ENCODE assay signal across 28 cellular contexts in the genomic region with DNA sequence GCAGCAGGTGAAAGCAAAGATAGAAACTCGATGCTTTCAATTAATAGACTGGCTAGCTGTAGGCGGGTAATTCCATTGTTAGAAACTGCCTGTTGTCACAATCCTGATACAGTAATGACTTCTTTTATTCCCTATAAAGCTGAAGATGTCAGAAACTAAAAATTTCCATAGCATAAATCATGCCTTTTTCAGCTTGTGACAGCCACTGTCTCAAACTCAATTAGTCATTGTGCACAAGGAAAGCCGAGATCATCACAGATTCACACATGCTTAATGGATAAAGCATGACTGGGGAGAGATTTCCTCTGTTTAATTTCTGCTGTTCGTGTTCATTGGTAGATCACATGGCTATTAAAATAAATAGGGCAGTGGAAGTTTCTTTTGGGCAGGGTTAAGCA. TPM values are rescaled to one million over a fixed set of nuclear protein-coding genes. Genes with fewer than 3 reads are reported as not detected.
DNase-seq lines count a peak whose midpoint lies in the region; FAIRE-seq and TF ChIP-seq lines count a peak whose summit lies in the region.
"Had no signal": no experiment of that assay in that cellular context is flagged by ENCODE, and none has a peak within 500 bp of the region (broad histone marks: within the 10 kb centered on the region; RNA-seq: fewer than 3 reads in every experiment).

No MANE protein-coding gene starts in this region.

- H3K9ac ChIP-seq in neural progenitor cell = no peak overlapping the region

- no peak overlapping the region for H3K27ac ChIP-seq in neural progenitor cell
- H3K27ac ChIP-seq: esophagus muscularis mucosa, pancreas, right lobe of liver, upper lobe of right lung had no signal

- no peaks in the 10 kb centered on the region for H3K36me3 ChIP-seq in neural progenitor cell
- H3K36me3 ChIP-seq: esophagus muscularis mucosa, pancreas, right lobe of liver, upper lobe of right lung had no signal

- no peaks in the 10 kb centered on the region for H3K27me3 ChIP-seq in neural progenitor cell
- H3K27me3 ChIP-seq: esophagus muscularis mucosa, pancreas, right lobe of liver, upper lobe of right lung had no signal

- no peak overlapping the region for H3K27ac Mint-ChIP-seq in neural progenitor cell
- H3K27ac Mint-ChIP-seq in activated naive CD8-positive, alpha-beta T cell treated with anti-CD3 and anti-CD28 coated beads for 36 hours = no peak overlapping the region
- H3K27ac Mint-ChIP-seq: activated naive CD4-positive, alpha-beta T cell treated with anti-CD3 and anti-CD28 coated beads for 36 hours; activated T-cell treated with anti-CD3 and anti-CD28 coated beads, Interleukin-2, amount 50 U/mL, for 72 hours; B cell; natural killer cell had no signal

- no peaks in the 10 kb centered on the region for H3F3A ChIP-seq in neural progenitor cell (ENCODE audit: low read depth)

- peaks cover 7% of the 10 kb centered on the region for H3K27me3 Mint-ChIP-seq in neural progenitor cell (ENCODE audit: insufficient read depth, low read depth)
- no peaks in the 10 kb centered on the region for H3K27me3 Mint-ChIP-seq in activated naive CD8-positive, alpha-beta T cell treated with anti-CD3 and anti-CD28 coated beads for 36 hours
- H3K27me3 Mint-ChIP-seq: central memory CD8-positive, alpha-beta T cell had no signal

- no peak overlapping the region for H3K4me3 Mint-ChIP-seq in neural progenitor cell
- H3K4me3 Mint-ChIP-seq in activated naive CD8-positive, alpha-beta T cell treated with anti-CD3 and anti-CD28 coated beads for 36 hours = no peak overlapping the region
- H3K4me3 Mint-ChIP-seq: activated naive CD4-positive, alpha-beta T cell treated with anti-CD3 and anti-CD28 coated beads for 36 hours; activated T-cell treated with anti-CD3 and anti-CD28 coated beads, Interleukin-2, amount 50 U/mL, for 72 hours; B cell; central memory CD8-positive, alpha-beta T cell; natural killer cell had no signal

- no peak for FAIRE-seq in HTR-8/SVneo (lab: Jason Lieb, UNC)
- FAIRE-seq: GM12892, pancreas, TTC549 had no signal

- no peak overlapping the region for H3K4me3 ChIP-seq in neural progenitor cell
- H3K4me3 ChIP-seq: esophagus muscularis mucosa, pancreas, right lobe of liver, upper lobe of right lung had no signal

- no peaks in the 10 kb centered on the region for H3K9me3 ChIP-seq in neural progenitor cell (ENCODE audit: low read depth)
- H3K9me3 ChIP-seq: esophagus muscularis mucosa, pancreas, right lobe of liver, upper lobe of right lung had no signal

- H3K4me1 ChIP-seq in neural progenitor cell = peaks cover 10% of the 10 kb centered on the region
- H3K4me1 ChIP-seq: esophagus muscularis mucosa, pancreas, right lobe of liver, upper lobe of right lung had no signal

- H2AFZ ChIP-seq in neural progenitor cell (replicated peaks) = peak overlapping the region; percentile 28

- H3K4me1 Mint-ChIP-seq in neural progenitor cell = peaks cover 3% of the 10 kb centered on the region
- H3K4me1 Mint-ChIP-seq in activated naive CD8-positive, alpha-beta T cell treated with anti-CD3 and anti-CD28 coated beads for 36 hours = no peaks in the 10 kb centered on the region
- H3K4me1 Mint-ChIP-seq: B cell; central memory CD8-positive, alpha-beta T cell; natural killer cell had no signal

- DNase-seq in NCI-H1092 treated with DMSO at 0.1 percent for 48 hours (lab: John Stamatoyannopoulos, UW) (peak; percentile 77), NCI-H1092 (lab: John Stamatoyannopoulos, UW) (no peak), NCI-H748 treated with DMSO at 0.1 percent for 48 hours (lab: John Stamatoyannopoulos, UW) (peak; percentile 59), foreskin melanocyte (peak; percentile 89), neural progenitor cell (ENCODE audit: low spot score) (no peak), HTR-8/SVneo (ENCODE audit: insufficient read length, low spot score) (no peak)
- no peak for DNase-seq in activated naive CD8-positive, alpha-beta T cell treated with anti-CD3 and anti-CD28 coated beads for 36 hours
- DNase-seq in stimulated activated naive CD4-positive, alpha-beta T cell treated with Interleukin-2 at 50 U/mL for 16 hours (lab: John Stamatoyannopoulos, UW) = no peak
- DNase-seq: 8988T; activated CD4-positive, CD25-positive, alpha-beta regulatory T cell treated with anti-CD3 and anti-CD28 coated beads, Interleukin-2, amount 50 U/mL, for 72 hours; activated naive CD4-positive, alpha-beta T cell treated with anti-CD3 and anti-CD28 coated beads for 36 hours; activated T-cell treated with anti-CD3 and anti-CD28 coated beads, Interleukin-2, amount 50 U/mL, for 72 hours; aorta; kidney glomerular epithelial cell; natural killer cell; pancreas; right lobe of liver; SIG-M5; stimulated activated CD4-positive, alpha-beta T cell treated with anti-CD3 and anti-CD28 coated beads, Interleukin-15, amount 100 ng/mL, for 24 hours; stimulated activated CD8-positive, alpha-beta memory T cell treated with anti-CD3 and anti-CD28 coated beads, Interleukin-4, amount 100 ng/mL, for 48 hours; T-helper 1 cell; upper lobe of right lung had no signal

- no peaks in the 10 kb centered on the region for H3K9me3 Mint-ChIP-seq in neural progenitor cell
- H3K9me3 Mint-ChIP-seq in activated naive CD8-positive, alpha-beta T cell treated with anti-CD3 and anti-CD28 coated beads for 36 hours = no peaks in the 10 kb centered on the region
- H3K9me3 Mint-ChIP-seq: activated naive CD4-positive, alpha-beta T cell treated with anti-CD3 and anti-CD28 coated beads for 36 hours; activated T-cell treated with anti-CD3 and anti-CD28 coated beads, Interleukin-2, amount 50 U/mL, for 72 hours; central memory CD8-positive, alpha-beta T cell; natural killer cell had no signal

- H3K36me3 Mint-ChIP-seq in neural progenitor cell = no peaks in the 10 kb centered on the region
- H3K36me3 Mint-ChIP-seq in activated naive CD8-positive, alpha-beta T cell treated with anti-CD3 and anti-CD28 coated beads for 36 hours = no peaks in the 10 kb centered on the region
- H3K36me3 Mint-ChIP-seq: natural killer cell had no signal

- H3K79me2 ChIP-seq in neural progenitor cell (ENCODE audit: low read depth) = no peaks in the 10 kb centered on the region

- no peak overlapping the region for H3K4me2 ChIP-seq in neural progenitor cell

- TF ChIP-seq CTCF in neural progenitor cell (IDR thresholded peaks at IDR 0.05) = no peak

- H4K20me1 ChIP-seq in neural progenitor cell (ENCODE audit: low read depth) = no peaks in the 10 kb centered on the region

RNA-seq across cellular contexts. Expression of a gene that starts 56.0 kb away (rescaled TPM):
- 0.34 and 0.43 TPM in 2 replicates for total RNA-seq in neural progenitor cell (ENCODE audit: low replicate concordance)
- not detected for total RNA-seq in activated naive CD8-positive, alpha-beta T cell treated with anti-CD3 and anti-CD28 coated beads for 36 hours
- total RNA-seq: activated CD8-positive, alpha-beta memory T cell treated with anti-CD3 and anti-CD28 coated beads for 36 hours; activated naive CD4-positive, alpha-beta T cell treated with anti-CD3 and anti-CD28 coated beads for 36 hours; activated T-cell treated with anti-CD3 and anti-CD28 coated beads, Interleukin-2, amount 50 U/mL, for 72 hours; B cell; natural killer cell had no signal

Comparison
In these comparisons a context has a peak if more than half of its experiments do, and no peak if none do; other contexts are left out.
1. DNase-seq: peak in NCI-H1092 treated with DMSO at 0.1 percent for 48 hours (single experiment), NCI-H748 treated with DMSO at 0.1 percent for 48 hours (single experiment) and foreskin melanocyte (single experiment); none in NCI-H1092 (single experiment), neural progenitor cell (single experiment), activated naive CD8-positive, alpha-beta T cell treated with anti-CD3 and anti-CD28 coated beads for 36 hours (single experiment), stimulated activated naive CD4-positive, alpha-beta T cell treated with Interleukin-2 at 50 U/mL for 16 hours (single experiment) and HTR-8/SVneo (single experiment).